1 cellular context compared by ENCODE assay signal in genomic region chr11:102341844-102342318, GRCh38.
TF ChIP-seq lines count a peak whose summit lies in the region.

No MANE protein-coding gene starts in this region.

TF ChIP-seq in H1, 55 proteins besides CTCF, POLR2A, EP300 and RAD21:
- TF ChIP-seq JUN (IDR thresholded peaks at IDR 0.05; ENCODE audit: low read depth, low read length) (no peak), SIN3A (conservative IDR thresholded peaks at IDR 0.05 in 1 of 2, IDR thresholded peaks at IDR 0.05 in 1 of 2; ENCODE audit: low read depth in 1 of 2, low read length in 2 of 2) (peak in 1 of 2 experiments; percentile 66; a peak in 1 of 4 replicates), SRF (IDR thresholded peaks at IDR 0.05; ENCODE audit: low read depth, low read length) (0 out of 2 replicates have a peak, but pooled peaks have one; percentile 11)
